In the genomic region with DNA sequence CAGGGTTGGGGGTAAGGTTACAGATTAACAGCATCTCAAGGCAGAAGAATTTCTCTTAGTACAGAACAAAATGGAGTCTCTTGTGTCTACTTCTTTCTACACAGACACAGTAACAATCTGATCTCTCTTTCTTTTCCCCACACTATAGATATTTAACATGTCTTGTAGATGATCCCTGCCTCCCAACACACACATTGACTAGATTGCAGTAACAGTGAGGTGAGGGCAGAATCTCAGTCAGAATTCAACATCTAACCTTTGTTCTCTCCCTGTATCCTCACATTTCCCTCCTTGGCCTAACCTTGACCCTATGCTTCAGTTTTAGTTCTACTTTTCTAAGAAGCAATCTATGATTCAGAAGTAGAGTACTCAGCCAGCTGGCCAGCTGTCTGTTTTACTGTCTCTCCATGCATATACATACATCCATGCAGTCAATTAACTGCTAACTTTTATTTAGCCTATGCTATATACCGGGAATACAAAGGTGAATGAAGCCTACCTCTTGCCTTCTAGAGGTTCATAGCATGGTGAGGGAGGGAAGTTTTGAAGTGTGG, we compare ENCODE assay signal across 12 cellular contexts. TPM values are rescaled to one million over a fixed set of nuclear protein-coding genes. Genes with fewer than 3 reads are reported as not detected.
DNase-seq lines count a peak whose midpoint lies in the region; ATAC-seq and TF ChIP-seq lines count a peak whose summit lies in the region.
"Had no signal": no experiment of that assay in that cellular context is flagged by ENCODE, and none has a peak within 500 bp of the region (broad histone marks: within the 10 kb centered on the region; RNA-seq: fewer than 3 reads in every experiment).

No MANE protein-coding gene starts in this region.

- ATAC-seq in GM19328 (IDR thresholded peaks at IDR 0.05; ENCODE audit: unreplicated experiment) (peak; percentile 52), HG02884 (IDR thresholded peaks at IDR 0.05; ENCODE audit: unreplicated experiment) (peak; percentile 67), left cardiac atrium (no peak)
- ATAC-seq: HepG2 had no signal

- no peak overlapping the region for H3K4me3 ChIP-seq in Caco-2 (ENCODE audit: low read depth, low read length)
- no peak overlapping the region for H3K4me3 ChIP-seq in brain microvascular endothelial cell (ENCODE audit: low read depth, low read length)

- CTCF ChIA-PET in Caco-2 (lab: Charles Lee): no interaction called here

- H3K4me3 Mint-ChIP-seq in Caco-2 (ENCODE audit: unreplicated experiment): peak overlapping the region; percentile 68
- no peak overlapping the region for H3K4me3 Mint-ChIP-seq in dendritic cell treated with granulocyte-macrophage colony-stimulating factor and Interleukin-4, amounts not matched to agents 40 ng/mL and 50 ng/mL, for 4 days

- intact Hi-C loops in Caco-2 (cut with micrococcal nuclease; ENCODE audit: unreplicated experiment): loop anchor here (2.0 to 5.0 kb wide), 3 partner anchors 19 to 69 kb away; a partner anchor contains a TSS
- intact Hi-C loops in dendritic cell treated with granulocyte-macrophage colony-stimulating factor and Interleukin-4, amounts not matched to agents 40 ng/mL and 50 ng/mL, for 4 days (cut with micrococcal nuclease): no loop called here
- intact Hi-C loops in left cardiac atrium (cut with DNase I): no loop called here

- no peak overlapping the region for H3K27ac ChIP-seq in brain microvascular endothelial cell

- no peaks in the 10 kb centered on the region for H3K27me3 ChIP-seq in Caco-2 (replicated peaks; ENCODE audit: control insufficient read depth, insufficient read depth, low read length)
- H3K27me3 ChIP-seq in brain microvascular endothelial cell (replicated peaks): no peaks in the 10 kb centered on the region
- H3K27me3 ChIP-seq: BE2C had no signal

- POLR2A ChIA-PET in Caco-2 (lab: Charles Lee): interaction anchor here (0.7 to 0.9 kb wide), 2 partner anchors 14 to 271 kb away, joined by 3 read pairs; no protein-coding TSS in a partner anchor

- no peaks in the 10 kb centered on the region for H3K27me3 Mint-ChIP-seq in Caco-2 (ENCODE audit: insufficient read depth, unreplicated experiment)
- H3K27me3 Mint-ChIP-seq in dendritic cell treated with granulocyte-macrophage colony-stimulating factor and Interleukin-4, amounts not matched to agents 40 ng/mL and 50 ng/mL, for 4 days: no peaks in the 10 kb centered on the region

- H3K4me1 Mint-ChIP-seq in Caco-2 (ENCODE audit: low read depth, unreplicated experiment): peaks cover 74% of the 10 kb centered on the region
- peaks cover 76% of the 10 kb centered on the region for H3K4me1 Mint-ChIP-seq in dendritic cell treated with granulocyte-macrophage colony-stimulating factor and Interleukin-4, amounts not matched to agents 40 ng/mL and 50 ng/mL, for 4 days (ENCODE audit: low read depth)

- TSS peak; percentile 35 for BruUV-seq in Caco-2 (replicated peaks; lab: Mats Ljungman, UMichigan)

- H3K27ac Mint-ChIP-seq in Caco-2 (ENCODE audit: unreplicated experiment): peak overlapping the region; percentile 78
- peak overlapping the region; percentile 6 for H3K27ac Mint-ChIP-seq in dendritic cell treated with granulocyte-macrophage colony-stimulating factor and Interleukin-4, amounts not matched to agents 40 ng/mL and 50 ng/mL, for 4 days

- H3K36me3 ChIP-seq in Caco-2 (ENCODE audit: control insufficient read depth, insufficient read depth, low read length): no peaks in the 10 kb centered on the region
- no peaks in the 10 kb centered on the region for H3K36me3 ChIP-seq in brain microvascular endothelial cell (replicated peaks)
- H3K36me3 ChIP-seq: BE2C had no signal

- TF ChIP-seq CTCF in Caco-2 (IDR thresholded peaks at IDR 0.05; ENCODE audit: insufficient read depth in 1 of 2, low read depth in 1 of 2, low read length in 1 of 2, severe bottlenecking in 1 of 2, unreplicated experiment in 1 of 2) (no peak), brain microvascular endothelial cell (IDR thresholded peaks at IDR 0.05; ENCODE audit: low read depth, low read length, missing control alignments) (no peak)

- in situ Hi-C loops in brain microvascular endothelial cell (cut with HindIII; ENCODE audit: low pct_ligation_motif_present, low sequenced_read_pairs): no loop called here

- no peaks in the 10 kb centered on the region for H3K9me3 Mint-ChIP-seq in Caco-2 (ENCODE audit: unreplicated experiment)
- H3K9me3 Mint-ChIP-seq in dendritic cell treated with granulocyte-macrophage colony-stimulating factor and Interleukin-4, amounts not matched to agents 40 ng/mL and 50 ng/mL, for 4 days: no peaks in the 10 kb centered on the region

- H3K36me3 Mint-ChIP-seq in Caco-2 (ENCODE audit: insufficient read depth, unreplicated experiment): peaks cover 23% of the 10 kb centered on the region
- peaks cover 23% of the 10 kb centered on the region for H3K36me3 Mint-ChIP-seq in dendritic cell treated with granulocyte-macrophage colony-stimulating factor and Interleukin-4, amounts not matched to agents 40 ng/mL and 50 ng/mL, for 4 days (ENCODE audit: low read depth)

- H3K9me3 ChIP-seq in Caco-2: no peaks in the 10 kb centered on the region
- H3K9me3 ChIP-seq: BE2C had no signal

- DNase-seq in Caco-2: no peak
- no peak for DNase-seq in left cardiac atrium
- no peak for DNase-seq in activated CD4-positive, CD25-positive, alpha-beta regulatory T cell (lab: John Stamatoyannopoulos, UW)
- no peak for DNase-seq in HT-29 (ENCODE audit: low spot score)
- DNase-seq in brain microvascular endothelial cell: no peak
- DNase-seq: BE2C, H7, NCI-H2227 treated with DMSO at 0.1 percent for 48 hours had no signal

- H3K4me1 ChIP-seq in Caco-2: peaks cover 85% of the 10 kb centered on the region

RNA-seq across cellular contexts. Expression of a gene that starts 18.1 kb away (rescaled TPM):
- total RNA-seq in Caco-2 (2022) (71.0 and 72.2 TPM in 2 replicates), left cardiac atrium (10 to 100 TPM; 21.8 to 24.4 TPM)
- total RNA-seq in HT-29 (2014; rRNA removed; shearing (Covaris generic)): 4.7 and 7.2 TPM in 2 replicates

RNA-seq across cellular contexts. Expression of a gene that starts 49.4 kb away (rescaled TPM):
- total RNA-seq in Caco-2 (2022): 80.6 and 86.5 TPM in 2 replicates
- 10 to 100 TPM in 1 of 2 donors, 1 to 10 TPM in 1; 4.9 to 10.8 TPM for total RNA-seq in left cardiac atrium
- total RNA-seq in HT-29 (2014; rRNA removed; shearing (Covaris generic)): 3.5 and 5.1 TPM in 2 replicates
- total RNA-seq: HepG2 had no signal

Comparison
In these comparisons a context has a peak if more than half of its experiments do, and no peak if none do; other contexts are left out.
1. ATAC-seq: peak in GM19328 (single experiment) and HG02884 (single experiment); none in left cardiac atrium (0 of 2).